In genomic region chr10:89043052-89043451, GRCh38 we compare ENCODE assay signal across 26 cellular contexts.
"Had no signal": no experiment of that assay in that cellular context is flagged by ENCODE, and none has a peak within 500 bp of the region (broad histone marks: within the 10 kb centered on the region; RNA-seq: fewer than 3 reads in every experiment).

No MANE protein-coding gene starts in this region.

- ATAC-seq: effector memory CD8-positive, alpha-beta T cell; left cardiac atrium; left ventricle myocardium superior; right lobe of liver had no signal

- H3K9me3 Mint-ChIP-seq: activated naive CD4-positive, alpha-beta T cell treated with anti-CD3 and anti-CD28 coated beads for 36 hours; activated naive CD8-positive, alpha-beta T cell treated with anti-CD3 and anti-CD28 coated beads, Interleukin-2, amount 10 ng/mL, durations not matched to agents 7 days and 5 days; activated T-helper 1 cell treated with anti-CD3 and anti-CD28 coated beads, Interleukin-12 subunit alpha, Interleukin-12 subunit beta, Interleukin-2, Interleukin-4 antibody, amounts not matched to agents 30 ng/mL and 10 ng/mL and 1 ng/mL, durations not matched to agents 14 hours and 24 hours and 36 hours; effector memory CD8-positive, alpha-beta T cell; nephron had no signal

- DNase-seq: activated CD4-positive, alpha-beta T cell treated with anti-CD3 and anti-CD28 coated beads for 4 hours; activated CD4-positive, alpha-beta T cell treated with anti-CD3 and anti-CD28 coated beads, Interleukin-2, amount 50 U/mL, for 48 hours; activated CD8-positive, alpha-beta memory T cell treated with anti-CD3 and anti-CD28 coated beads for 24 hours; activated effector memory CD4-positive, alpha-beta T cell treated with anti-CD3 and anti-CD28 coated beads, Interleukin-2, amount 50 U/mL, for 16 hours; activated naive CD4-positive, alpha-beta T cell treated with anti-CD3 and anti-CD28 coated beads for 36 hours; activated naive CD8-positive, alpha-beta T cell treated with anti-CD3 and anti-CD28 coated beads, Interleukin-2, amount 10 ng/mL, durations not matched to agents 7 days and 5 days; caudate nucleus; cortex of kidney; effector memory CD8-positive, alpha-beta T cell; left cardiac atrium; left ventricle myocardium superior; right lobe of liver; stimulated activated CD4-positive, alpha-beta T cell treated with anti-CD3 and anti-CD28 coated beads, Interleukin-2, amount 100 ng/mL, for 48 hours; stimulated activated naive CD4-positive, alpha-beta T cell treated with Interleukin-2 at 50 U/mL for 16 hours; testis; transverse colon had no signal

- H3K4me3 ChIP-seq: ascending aorta, esophagus muscularis mucosa, right lobe of liver, testis, transverse colon had no signal

- H3K27ac ChIP-seq: ascending aorta, esophagus muscularis mucosa, right lobe of liver, testis, transverse colon, VCaP had no signal

- H3K9me3 ChIP-seq: ascending aorta, esophagus muscularis mucosa, right lobe of liver, testis, transverse colon had no signal

- H3K4me1 Mint-ChIP-seq: activated naive CD8-positive, alpha-beta T cell treated with anti-CD3 and anti-CD28 coated beads, Interleukin-2, amount 10 ng/mL, durations not matched to agents 7 days and 5 days; brain; nephron had no signal

- H3K27ac Mint-ChIP-seq: activated naive CD4-positive, alpha-beta T cell treated with anti-CD3 and anti-CD28 coated beads for 36 hours; activated naive CD8-positive, alpha-beta T cell treated with anti-CD3 and anti-CD28 coated beads, Interleukin-2, amount 10 ng/mL, durations not matched to agents 7 days and 5 days; activated T-helper 1 cell treated with anti-CD3 and anti-CD28 coated beads, Interleukin-12 subunit alpha, Interleukin-12 subunit beta, Interleukin-2, Interleukin-4 antibody, amounts not matched to agents 30 ng/mL and 10 ng/mL and 1 ng/mL, durations not matched to agents 14 hours and 24 hours and 36 hours; brain; effector memory CD8-positive, alpha-beta T cell; nephron had no signal

- H3K36me3 Mint-ChIP-seq: brain had no signal

- H3K27me3 Mint-ChIP-seq: brain; effector memory CD8-positive, alpha-beta T cell had no signal

- H3K27me3 ChIP-seq: ascending aorta, esophagus muscularis mucosa, right lobe of liver, testis, transverse colon had no signal

- FAIRE-seq: frontal cortex, islet of Langerhans, TTC549, urothelium cell line had no signal

- H3K4me1 ChIP-seq: ascending aorta, right lobe of liver, transverse colon had no signal

- H3K36me3 ChIP-seq: ascending aorta, esophagus muscularis mucosa, right lobe of liver, transverse colon had no signal

- H3K4me3 Mint-ChIP-seq: activated naive CD4-positive, alpha-beta T cell treated with anti-CD3 and anti-CD28 coated beads for 36 hours; activated naive CD8-positive, alpha-beta T cell treated with anti-CD3 and anti-CD28 coated beads, Interleukin-2, amount 10 ng/mL, durations not matched to agents 7 days and 5 days; activated T-helper 1 cell treated with anti-CD3 and anti-CD28 coated beads, Interleukin-12 subunit alpha, Interleukin-12 subunit beta, Interleukin-2, Interleukin-4 antibody, amounts not matched to agents 30 ng/mL and 10 ng/mL and 1 ng/mL, durations not matched to agents 14 hours and 24 hours and 36 hours; brain; effector memory CD8-positive, alpha-beta T cell; nephron had no signal
